1 cellular context compared by ENCODE assay signal in genomic region chr3:190562866-190563525, GRCh38.
TF ChIP-seq lines count a peak whose summit lies in the region.

No MANE protein-coding gene starts in this region.

TF ChIP-seq in IMR-90, 13 proteins besides CTCF, POLR2A, EP300 and RAD21:
- no peak for TF ChIP-seq BHLHE40 (IDR thresholded peaks at IDR 0.05; ENCODE audit: low read depth, low read length)
- TF ChIP-seq SMC3 (IDR thresholded peaks at IDR 0.05; ENCODE audit: low read depth, low read length) = no peak
- TF ChIP-seq RCOR1 (IDR thresholded peaks at IDR 0.05; ENCODE audit: insufficient replicate concordance, low read length) = no peak
- no peak for TF ChIP-seq MXI1 (IDR thresholded peaks at IDR 0.05; ENCODE audit: borderline replicate concordance, low read depth, low read length)
- no peak for TF ChIP-seq CHD1 (IDR thresholded peaks at IDR 0.05; ENCODE audit: low read depth, low read length)
- no peak for TF ChIP-seq RFX5 (IDR thresholded peaks at IDR 0.05; ENCODE audit: low read depth, low read length)
- TF ChIP-seq USF2 (IDR thresholded peaks at IDR 0.05; ENCODE audit: low read depth, low read length) = no peak
- no peak for TF ChIP-seq ELK1 (IDR thresholded peaks at IDR 0.05; ENCODE audit: borderline replicate concordance, low read depth, low read length)
- no peak for TF ChIP-seq MAZ (IDR thresholded peaks at IDR 0.05; ENCODE audit: borderline replicate concordance, low read depth, low read length)
- TF ChIP-seq FOS (IDR thresholded peaks at IDR 0.05; ENCODE audit: low read depth, low read length) = no peak
- TF ChIP-seq MAFK (IDR thresholded peaks at IDR 0.05; ENCODE audit: low read depth, low read length) = no peak
- TF ChIP-seq NFE2L2 (IDR thresholded peaks at IDR 0.05; ENCODE audit: low read depth, low read length) = no peak
- no peak for TF ChIP-seq CEBPB (IDR thresholded peaks at IDR 0.05; ENCODE audit: low read depth, low read length)
